ENCODE assay signal across 9 cellular contexts in the genomic region with DNA sequence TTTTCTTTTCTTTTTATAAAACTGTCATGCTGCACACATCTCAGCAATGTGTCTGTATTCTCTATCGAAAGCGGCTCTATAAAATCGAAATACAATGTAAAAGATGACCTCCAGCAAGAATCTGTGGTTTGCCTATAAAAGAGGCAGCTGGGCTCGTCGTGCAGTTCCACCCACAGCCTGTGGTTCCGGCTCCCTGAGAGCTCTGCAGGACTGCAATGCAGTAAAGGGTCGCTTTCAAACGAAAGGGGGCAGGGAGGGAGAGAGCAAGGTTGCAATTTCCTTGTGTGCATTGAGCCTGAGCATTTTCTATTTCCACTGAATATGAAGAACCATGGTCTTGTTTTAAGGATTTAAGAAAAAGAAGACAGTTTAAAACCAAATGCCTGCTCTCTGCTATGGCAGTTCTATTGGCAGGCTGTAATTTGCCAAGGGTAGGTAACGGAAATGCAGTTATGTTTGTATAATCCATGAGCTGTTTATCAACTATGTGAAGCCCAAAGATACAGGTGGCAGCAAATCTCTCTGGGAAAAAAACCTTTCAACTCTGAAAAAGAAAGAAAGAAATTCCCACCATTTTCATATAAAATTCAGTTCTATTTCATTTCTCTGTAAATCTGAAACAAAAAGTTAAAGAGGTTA.
DNase-seq lines count a peak whose midpoint lies in the region; ATAC-seq and TF ChIP-seq lines count a peak whose summit lies in the region.
"Had no signal": no experiment of that assay in that cellular context is flagged by ENCODE, and none has a peak within 500 bp of the region (broad histone marks: within the 10 kb centered on the region; RNA-seq: fewer than 3 reads in every experiment).

No MANE protein-coding gene starts in this region.

- ATAC-seq in GM19395 (IDR thresholded peaks at IDR 0.05; ENCODE audit: unreplicated experiment) = peak; percentile 49
- ATAC-seq in Panc1 = peak; percentile 98
- ATAC-seq in HG03439 (IDR thresholded peaks at IDR 0.05; ENCODE audit: unreplicated experiment) = no peak
- ATAC-seq in GM21367 (IDR thresholded peaks at IDR 0.05; ENCODE audit: unreplicated experiment) = no peak
- ATAC-seq: Right ventricle myocardium inferior had no signal

- H3K9me3 ChIP-seq in Panc1 (ENCODE audit: control insufficient read depth, insufficient read depth, low read depth, low read length) (no peaks in the 10 kb centered on the region), stomach (no peaks in the 10 kb centered on the region)

- TF ChIP-seq CTCF in Panc1 (IDR thresholded peaks at IDR 0.05) (peak; percentile 31), stomach (IDR thresholded peaks at IDR 0.05) (no peak)

- TF ChIP-seq POLR2A in stomach (IDR thresholded peaks at IDR 0.05) = no peak

- no peak for TF ChIP-seq EP300 in stomach (IDR thresholded peaks at IDR 0.05)

- POLR2A ChIA-PET in Panc1 (lab: Charles Lee) = no interaction called here

- BruUV-seq in Panc1 (replicated peaks; lab: Mats Ljungman, UMichigan) = no TSS peak

- peak overlapping the region; percentile 7 to 47; a peak in 3 of 4 replicates for H3K4me3 ChIP-seq in Panc1 (ENCODE audit: low read depth in 2 of 2, low read length in 2 of 2)
- no peak overlapping the region for H3K4me3 ChIP-seq in stomach

- H3K27ac ChIP-seq in Panc1 (ENCODE audit: low read length) (peak overlapping the region; percentile 92), stomach (no peak overlapping the region)

- H3K36me3 ChIP-seq in Panc1 (ENCODE audit: control insufficient read depth, insufficient read depth, low read length) (no peaks in the 10 kb centered on the region), stomach (no peaks in the 10 kb centered on the region)

- CTCF ChIA-PET in Panc1 (lab: Charles Lee) = no interaction called here

- no peaks in the 10 kb centered on the region for H3K27me3 ChIP-seq in Panc1 (ENCODE audit: control insufficient read depth, insufficient read depth, low read length)
- H3K27me3 ChIP-seq in stomach = no peaks in the 10 kb centered on the region

- intact Hi-C loops in Panc1 (cut with micrococcal nuclease; ENCODE audit: unreplicated experiment) (loop anchor here (10.0 kb wide), 1 partner anchor 152 kb away; no protein-coding TSS in a partner anchor), head of caudate nucleus (cut with DNase I) (no loop called here), stomach (cut with DNase I; ENCODE audit: low total_unique reads) (no loop called here)

- H3K4me1 ChIP-seq in Panc1 (ENCODE audit: control insufficient read depth, insufficient read depth, low read length) = peaks cover 31% of the 10 kb centered on the region
- H3K4me1 ChIP-seq in stomach = no peaks in the 10 kb centered on the region

- DNase-seq in Ammon's horn (ENCODE audit: low spot score) = peak; percentile 40
- DNase-seq in Panc1 (ENCODE audit: low read depth, low spot score) = no peak
- peak in 27 of 42 donors; percentile 4 to 55 (median 24) for DNase-seq in head of caudate nucleus
- DNase-seq in SKM-1 treated with dmso at 0.1 percent for 144 hours (lab: John Stamatoyannopoulos, UW; ENCODE audit: unreplicated experiment) = no peak
- no peak for DNase-seq in stomach

- in situ Hi-C loops in Panc1 (cut with HindIII; ENCODE audit: low pct_unique_long_range_greater_than_20kb, low sequenced_read_pairs) = no loop called here

- WGBS in stomach, 5 donors = 38 to 42% (median 40%) methylated on average over 9 of the region's 9 CpGs

Comparison
In these comparisons a context has a peak if more than half of its experiments do, and no peak if none do; other contexts are left out.
1. DNase-seq: peak in Ammon's horn (single experiment) and head of caudate nucleus (27 of 42); none in Panc1 (single experiment), SKM-1 treated with dmso at 0.1 percent for 144 hours (single experiment) and stomach (single experiment).
2. ATAC-seq: peak in GM19395 (single experiment) and Panc1 (single experiment); none in HG03439 (single experiment) and GM21367 (single experiment).
3. H3K4me3 ChIP-seq: peak in Panc1 (2 of 2); none in stomach (0 of 4).